26 cellular contexts compared by ENCODE assay signal in the genomic region with DNA sequence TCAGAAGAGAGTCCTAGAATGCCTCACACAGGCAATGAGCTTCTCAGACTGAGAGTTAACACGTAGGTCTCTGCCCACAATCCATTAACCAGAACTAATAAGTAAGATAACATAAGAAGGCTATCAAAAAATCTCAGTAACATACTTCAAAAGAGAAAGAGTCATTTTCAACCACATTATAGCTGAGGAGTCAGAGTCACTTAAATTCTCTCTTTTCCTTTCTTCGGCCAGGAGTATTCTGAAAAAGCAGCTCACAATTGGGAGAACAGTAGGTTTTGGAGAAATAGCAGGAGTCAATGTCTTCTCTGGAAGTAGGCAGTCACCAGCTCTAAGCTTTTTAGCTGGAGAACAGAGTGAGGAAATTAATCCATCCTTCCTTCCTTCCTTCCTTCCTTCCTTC.
"Had no signal": no experiment of that assay in that cellular context is flagged by ENCODE, and none has a peak within 500 bp of the region (broad histone marks: within the 10 kb centered on the region; RNA-seq: fewer than 3 reads in every experiment).

No MANE protein-coding gene starts in this region.

- H3K27ac ChIP-seq: stomach, suprapubic skin, testis, thoracic aorta, thyroid gland, tibial artery, tibial nerve, transverse colon, upper lobe of left lung, upper lobe of right lung, uterus, vagina had no signal

- H3K27me3 ChIP-seq: stomach, suprapubic skin, testis, thyroid gland, tibial artery, tibial nerve, transverse colon, upper lobe of left lung, upper lobe of right lung, uterus, vagina had no signal

- H3K4me1 ChIP-seq: stomach, suprapubic skin, testis, thyroid gland, tibial artery, tibial nerve, transverse colon, upper lobe of left lung, upper lobe of right lung, uterus, vagina had no signal

- H3K9me3 ChIP-seq: suprapubic skin, testis, thoracic aorta, thyroid gland, tibial artery, transverse colon, upper lobe of right lung, uterus, vagina had no signal

- H3K4me3 ChIP-seq: stomach, suprapubic skin, testis, thoracic aorta, thyroid gland, tibial artery, tibial nerve, transverse colon, upper lobe of left lung, upper lobe of right lung, uterus, vagina had no signal

- H3K36me3 ChIP-seq: stomach, suprapubic skin, thoracic aorta, thyroid gland, tibial artery, tibial nerve, transverse colon, upper lobe of left lung, upper lobe of right lung, uterus, vagina had no signal

- ATAC-seq: stimulated activated effector memory CD8-positive, alpha-beta T cell treated with anti-CD3 and anti-CD28 coated beads, Interleukin-12 subunit alpha, Interleukin-12 subunit beta, amount 100 ng/mL, for 72 hours; stimulated activated memory B cell treated with anti-CD40 and anti-IgM and Interleukin-4, amounts not matched to agents 10 μg/mL and 1 μg/mL and 100 μg/mL, for 72 hours; stimulated activated naive B cell treated with anti-CD40 and anti-IgM and Interleukin-4, amounts not matched to agents 10 μg/mL and 1 μg/mL and 100 μg/mL, for 72 hours; stimulated activated naive CD8-positive, alpha-beta T cell treated with anti-CD3 and anti-CD28 coated beads, Interleukin-15, amount 100 ng/mL, for 72 hours; stimulated activated naive CD8-positive, alpha-beta T cell treated with anti-CD3 and anti-CD28 coated beads, Interleukin-15, Interleukin-2, amounts not matched to agents 100 U/mL and 50 U/mL, for 24 hours; upper lobe of right lung had no signal

- DNase-seq: stimulated activated CD4-positive, alpha-beta T cell treated with anti-CD3 and anti-CD28 coated beads, Interleukin-2, amount 100 ng/mL, for 48 hours; stimulated activated CD4-positive, alpha-beta T cell treated with anti-CD3 and anti-CD28 coated beads, Interleukin-4, amount 100 ng/mL, for 1 hour; stimulated activated CD4-positive, alpha-beta T cell treated with anti-CD3 and anti-CD28 coated beads, Interleukin-4, amount 100 ng/mL, for 24 hours; stimulated activated CD4-positive, alpha-beta T cell treated with anti-CD3 and anti-CD28 coated beads, Interleukin-4, amount 100 ng/mL, for 4 hours; stimulated activated CD8-positive, alpha-beta memory T cell treated with anti-CD3 and anti-CD28 coated beads, Interleukin-4, amount 100 ng/mL, for 48 hours; stimulated activated naive B cell treated with anti-CD40 and anti-IgM and Interleukin-4, amounts not matched to agents 10 μg/mL and 1 μg/mL and 100 μg/mL, for 72 hours; stimulated activated naive CD4-positive, alpha-beta T cell; stimulated activated naive CD4-positive, alpha-beta T cell treated with Interleukin-2 at 50 U/mL for 16 hours; stimulated activated naive CD8-positive, alpha-beta T cell treated with anti-CD3 and anti-CD28 coated beads, Interleukin-15, amount 100 ng/mL, for 72 hours; stimulated activated naive CD8-positive, alpha-beta T cell treated with anti-CD3 and anti-CD28 coated beads, Interleukin-15, Interleukin-2, amounts not matched to agents 100 U/mL and 50 U/mL, for 24 hours; stomach; substantia nigra; testis; thyroid gland; tibial artery; transverse colon; trophoblast cell; upper lobe of left lung; upper lobe of right lung; uterus had no signal
